Comparison of ENCODE assay signal across 8 cellular contexts in the genomic region with DNA sequence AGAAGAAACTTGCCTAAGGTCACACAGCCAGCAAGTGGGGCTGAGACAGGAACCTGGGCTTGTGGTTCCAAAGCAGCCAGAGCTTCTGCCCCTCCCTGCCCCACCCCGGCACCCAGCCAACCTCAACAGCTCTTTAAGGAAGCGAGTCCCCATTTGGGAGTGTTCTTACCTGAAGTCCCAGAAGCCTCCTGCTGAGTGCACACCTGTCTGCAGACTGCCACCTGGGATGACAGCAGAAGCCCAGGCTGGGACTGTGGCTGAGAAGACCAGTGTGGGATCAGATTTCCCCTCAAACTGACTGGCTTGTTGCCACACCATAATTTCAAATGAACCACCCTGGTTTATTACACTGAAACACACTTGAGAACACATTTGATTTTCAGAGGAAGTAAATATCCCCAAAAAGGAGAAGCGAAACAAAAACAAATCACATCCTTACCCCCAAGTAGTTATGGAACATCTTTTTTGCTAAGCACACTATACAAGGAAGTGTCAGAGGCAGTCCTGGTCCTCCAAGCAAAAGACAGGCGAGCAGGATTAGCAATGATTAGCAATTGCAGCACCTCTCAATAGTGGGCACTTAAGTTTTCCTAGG. TPM values are rescaled to one million over a fixed set of nuclear protein-coding genes. Genes with fewer than 3 reads are reported as not detected.
DNase-seq lines count a peak whose midpoint lies in the region; ATAC-seq and TF ChIP-seq lines count a peak whose summit lies in the region.

No MANE protein-coding gene starts in this region.

- DNase-seq in NCI-H524 (lab: John Stamatoyannopoulos, UW) (peak; percentile 66 to 82), mucosa of descending colon (peak; percentile 89 to 93 (median 90)), HCEC 1CT (no peak), AG20443 (ENCODE audit: low spot score) (no peak), hepatic stellate cell (ENCODE audit: low spot score) (no peak)

- intact Hi-C loops in mucosa of descending colon (cut with DNase I, micrococcal nuclease): no loop called here

- peaks cover 11% of the 10 kb centered on the region for H3K4me1 ChIP-seq in mucosa of descending colon (ENCODE audit: low read depth)

- TF ChIP-seq POLR2A in GM18505 (IDR thresholded peaks at IDR 0.05; ENCODE audit: borderline replicate concordance, extremely low read depth, insufficient read depth, insufficient read length): no peak

- H3K36me3 ChIP-seq in mucosa of descending colon (ENCODE audit: low read depth): no peaks in the 10 kb centered on the region

- peak; percentile 55 for ATAC-seq in GM18505 (IDR thresholded peaks at IDR 0.05; ENCODE audit: unreplicated experiment)
- peak; percentile 68 for ATAC-seq in HG03060 (IDR thresholded peaks at IDR 0.05; ENCODE audit: low read depth, unreplicated experiment)
- peak; percentile 88 for ATAC-seq in mucosa of descending colon
- no peak for ATAC-seq in HG02981 (IDR thresholded peaks at IDR 0.05; ENCODE audit: unreplicated experiment)

- no peak for TF ChIP-seq CTCF in mucosa of descending colon (IDR thresholded peaks at IDR 0.05)

- H3K9me3 ChIP-seq in mucosa of descending colon: no peaks in the 10 kb centered on the region

- H3K4me3 ChIP-seq in mucosa of descending colon: no peak overlapping the region

RNA-seq across cellular contexts. Expression of gene RIN3, which starts 6.3 kb away (rescaled TPM):
- 10 to 100 TPM; 26.2 to 51.0 (median 32.9) TPM for total RNA-seq in mucosa of descending colon

Comparison
In these comparisons a context has a peak if more than half of its experiments do, and no peak if none do; other contexts are left out.
1. DNase-seq: peak in NCI-H524 (2 of 2) and mucosa of descending colon (3 of 3); none in HCEC 1CT (single experiment), AG20443 (single experiment) and hepatic stellate cell (single experiment).